ENCODE assay signal across 13 cellular contexts in the genomic region with DNA sequence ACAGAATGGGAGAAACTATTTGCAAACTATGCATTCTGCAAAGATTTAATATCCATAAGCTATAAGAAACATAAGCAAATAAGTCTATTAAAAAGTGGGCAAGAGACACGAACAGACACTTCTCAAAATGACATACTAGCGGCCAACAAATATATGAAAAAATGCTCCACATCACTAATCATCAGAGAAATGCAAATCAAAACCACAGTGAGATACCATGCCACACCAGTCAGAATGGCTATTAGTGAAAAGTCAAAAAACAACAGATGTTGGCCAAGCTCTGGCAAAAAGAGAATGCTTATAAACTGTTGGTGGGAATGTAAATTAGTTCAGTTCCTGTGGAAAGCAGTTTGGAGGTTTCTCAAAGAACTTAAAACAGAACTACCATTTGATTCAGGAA.
DNase-seq lines count a peak whose midpoint lies in the region; ATAC-seq and TF ChIP-seq lines count a peak whose summit lies in the region.
"Had no signal": no experiment of that assay in that cellular context is flagged by ENCODE, and none has a peak within 500 bp of the region (broad histone marks: within the 10 kb centered on the region; RNA-seq: fewer than 3 reads in every experiment).

No MANE protein-coding gene starts in this region.

- H3K4me2 ChIP-seq in PC-3 (ENCODE audit: low read length) = no peak overlapping the region

- no peaks in the 10 kb centered on the region for H3K79me2 ChIP-seq in PC-3 (ENCODE audit: low read length)

- H3K4me3 ChIP-seq in effector memory CD4-positive, alpha-beta T cell (ENCODE audit: insufficient read depth, low read depth, low read length, poor library complexity, severe bottlenecking) = no peak overlapping the region
- H3K4me3 ChIP-seq in PC-3 (ENCODE audit: low read length) = no peak overlapping the region
- H3K4me3 ChIP-seq: Peyer's patch, skin epidermis, stomach had no signal

- no peaks in the 10 kb centered on the region for H4K20me1 ChIP-seq in PC-3 (ENCODE audit: low read length)

- POLR2A ChIA-PET in RWPE1 (lab: Yijun Ruan, JAX; ENCODE audit: low non-redundant PET) = no interaction called here
- POLR2A ChIA-PET in PC-3 (lab: Charles Lee; ENCODE audit: unreplicated experiment) = no interaction called here

- TF ChIP-seq CTCF in RWPE1 (conservative IDR thresholded peaks at IDR 0.05; ENCODE audit: low read depth) (no peak), PC-3 (conservative IDR thresholded peaks at IDR 0.05; ENCODE audit: low read depth, low read length) (no peak)

- no peaks in the 10 kb centered on the region for H3K27me3 ChIP-seq in effector memory CD4-positive, alpha-beta T cell (replicated peaks; ENCODE audit: control insufficient read depth, insufficient read depth, low read length, poor library complexity, severe bottlenecking)
- H3K27me3 ChIP-seq in PC-3 (ENCODE audit: low read length) = no peaks in the 10 kb centered on the region
- H3K27me3 ChIP-seq: Peyer's patch, stomach had no signal

- H2AFZ ChIP-seq in PC-3 (ENCODE audit: low read length) = no peak overlapping the region

- BruUV-seq in PC-3 (replicated peaks; lab: Mats Ljungman, UMichigan) = no TSS peak

- intact Hi-C loops in PC-3 (cut with micrococcal nuclease) = no loop called here

- DNase-seq in NCI-H1048 (lab: John Stamatoyannopoulos, UW) = peak; percentile 2
- no peak for DNase-seq in RWPE1 (ENCODE audit: low spot score)
- no peak for DNase-seq in effector memory CD4-positive, alpha-beta T cell
- DNase-seq in PC-3 = no peak
- DNase-seq: IMR-90, NCI-H1417 treated with DMSO at 0.1 percent for 48 hours, Peyer's patch, stomach, T-helper 1 cell had no signal

- peak; percentile 62 for ATAC-seq in GM19025 (IDR thresholded peaks at IDR 0.05; ENCODE audit: low read depth, unreplicated experiment)
- peak; percentile 56 for ATAC-seq in HG02938 (IDR thresholded peaks at IDR 0.05; ENCODE audit: unreplicated experiment)
- ATAC-seq in esophagus mucosa = no peak
- ATAC-seq in PC-3 = no peak

- H3K36me3 ChIP-seq in effector memory CD4-positive, alpha-beta T cell (ENCODE audit: control insufficient read depth, insufficient read depth, low read length) = no peaks in the 10 kb centered on the region
- no peaks in the 10 kb centered on the region for H3K36me3 ChIP-seq in PC-3 (ENCODE audit: low read depth, low read length)
- H3K36me3 ChIP-seq: Peyer's patch, stomach had no signal

- no peaks in the 10 kb centered on the region for H3K9me3 ChIP-seq in effector memory CD4-positive, alpha-beta T cell (ENCODE audit: control insufficient read depth, low read length)
- H3K9me3 ChIP-seq in PC-3 (ENCODE audit: low read length) = no peaks in the 10 kb centered on the region
- H3K9me3 ChIP-seq: Peyer's patch, stomach had no signal

- H3K9me2 ChIP-seq in PC-3 (replicated peaks; ENCODE audit: low read length) = no peaks in the 10 kb centered on the region

- CTCF ChIA-PET in RWPE1 (lab: Yijun Ruan, JAX) = interaction anchor here (1.2 kb wide), 1 partner anchor 20 kb away, joined by 3 read pairs; no protein-coding TSS in a partner anchor
- CTCF ChIA-PET in PC-3 (lab: Charles Lee) = no interaction called here

- H3K4me1 ChIP-seq in effector memory CD4-positive, alpha-beta T cell (ENCODE audit: control insufficient read depth, insufficient read depth, low read length, poor library complexity, severe bottlenecking) = no peaks in the 10 kb centered on the region
- no peaks in the 10 kb centered on the region for H3K4me1 ChIP-seq in PC-3 (ENCODE audit: insufficient read depth, low read length)

- H3K27ac ChIP-seq in RWPE1 (no peak overlapping the region), PC-3 (ENCODE audit: low read length) (no peak overlapping the region)
- H3K27ac ChIP-seq in effector memory CD4-positive, alpha-beta T cell (ENCODE audit: insufficient read depth, low read length, poor library complexity, severe bottlenecking) = no peak overlapping the region
- H3K27ac ChIP-seq: skin epidermis, stomach had no signal

- H3K9ac ChIP-seq in PC-3 (ENCODE audit: low read length) = no peak overlapping the region

- no peaks in the 10 kb centered on the region for H3F3A ChIP-seq in PC-3 (ENCODE audit: low read length, unreplicated experiment)

Comparison
In these comparisons a context has a peak if more than half of its experiments do, and no peak if none do; other contexts are left out.
1. ATAC-seq: peak in GM19025 (single experiment) and HG02938 (single experiment); none in esophagus mucosa (single experiment) and PC-3 (single experiment).